23 cellular contexts compared by ENCODE assay signal in genomic region chr6:81552644-81553043, GRCh38.
"Had no signal": no experiment of that assay in that cellular context is flagged by ENCODE, and none has a peak within 500 bp of the region (broad histone marks: within the 10 kb centered on the region; RNA-seq: fewer than 3 reads in every experiment).

No MANE protein-coding gene starts in this region.

- H3K27ac ChIP-seq: left lung, lower lobe of right lung, ovary, right atrium auricular region, right lobe of liver, stomach, testis, thyroid gland, transverse colon, upper lobe of right lung had no signal

- H3K27me3 ChIP-seq: left lung, ovary, right atrium auricular region, right lobe of liver, stomach, testis, thyroid gland, transverse colon, upper lobe of right lung had no signal

- H3K4me3 ChIP-seq: left lung, lower lobe of right lung, mucosa of descending colon, ovary, right atrium auricular region, right lobe of liver, stomach, testis, thyroid gland, transverse colon, upper lobe of right lung had no signal

- DNase-seq: kidney glomerular epithelial cell; left cardiac atrium; left lung; lower lobe of right lung; mammary epithelial cell; midbrain; mucosa of descending colon; naive thymus-derived CD4-positive, alpha-beta T cell; ovary; right lobe of liver; stimulated activated CD4-positive, alpha-beta T cell treated with anti-CD3 and anti-CD28 coated beads, Interleukin-12 subunit alpha, Interleukin-12 subunit beta, amount 100 ng/mL, for 4 hours; stimulated activated CD4-positive, alpha-beta T cell treated with anti-CD3 and anti-CD28 coated beads, Interleukin-15, amount 100 ng/mL, for 24 hours; stimulated activated CD4-positive, alpha-beta T cell treated with anti-CD3 and anti-CD28 coated beads, Interleukin-2, amount 100 ng/mL, for 24 hours; stimulated activated CD4-positive, alpha-beta T cell treated with anti-CD3 and anti-CD28 coated beads, Interleukin-4, amount 100 ng/mL, for 1 hour; stimulated activated naive B cell treated with anti-CD40 and anti-IgM and Interleukin-4, amounts not matched to agents 10 μg/mL and 1 μg/mL and 100 μg/mL, for 72 hours; stimulated activated naive CD8-positive, alpha-beta T cell treated with anti-CD3 and anti-CD28 coated beads, Interleukin-15, Interleukin-2, amounts not matched to agents 100 U/mL and 50 U/mL, for 24 hours; stomach; testis; thyroid gland; transverse colon; upper lobe of right lung had no signal

- H3K4me1 ChIP-seq: left lung, lower lobe of right lung, right atrium auricular region, right lobe of liver, stomach, thyroid gland, upper lobe of right lung had no signal

- H3K36me3 ChIP-seq: left lung, lower lobe of right lung, ovary, right atrium auricular region, right lobe of liver, stomach, thyroid gland, transverse colon, upper lobe of right lung had no signal

- ATAC-seq: left lung; lower lobe of right lung; mucosa of descending colon; naive thymus-derived CD4-positive, alpha-beta T cell; natural killer cell treated with Interleukin-12 subunit alpha and Interleukin-12 subunit beta and Interleukin-15 and Interleukin-18, amount 100 ng/mL, for 72 hours; right lobe of liver; stimulated activated naive B cell treated with anti-CD40 and anti-IgM and Interleukin-4, amounts not matched to agents 10 μg/mL and 1 μg/mL and 100 μg/mL, for 72 hours; stimulated activated naive CD8-positive, alpha-beta T cell treated with anti-CD3 and anti-CD28 coated beads, Interleukin-15, Interleukin-2, amounts not matched to agents 100 U/mL and 50 U/mL, for 24 hours; upper lobe of right lung had no signal

- H3K9me3 ChIP-seq: left lung, lower lobe of right lung, mucosa of descending colon, ovary, right atrium auricular region, right lobe of liver, stomach, testis, thyroid gland, transverse colon, upper lobe of right lung had no signal
